8 cellular contexts compared by ENCODE assay signal in the genomic region with DNA sequence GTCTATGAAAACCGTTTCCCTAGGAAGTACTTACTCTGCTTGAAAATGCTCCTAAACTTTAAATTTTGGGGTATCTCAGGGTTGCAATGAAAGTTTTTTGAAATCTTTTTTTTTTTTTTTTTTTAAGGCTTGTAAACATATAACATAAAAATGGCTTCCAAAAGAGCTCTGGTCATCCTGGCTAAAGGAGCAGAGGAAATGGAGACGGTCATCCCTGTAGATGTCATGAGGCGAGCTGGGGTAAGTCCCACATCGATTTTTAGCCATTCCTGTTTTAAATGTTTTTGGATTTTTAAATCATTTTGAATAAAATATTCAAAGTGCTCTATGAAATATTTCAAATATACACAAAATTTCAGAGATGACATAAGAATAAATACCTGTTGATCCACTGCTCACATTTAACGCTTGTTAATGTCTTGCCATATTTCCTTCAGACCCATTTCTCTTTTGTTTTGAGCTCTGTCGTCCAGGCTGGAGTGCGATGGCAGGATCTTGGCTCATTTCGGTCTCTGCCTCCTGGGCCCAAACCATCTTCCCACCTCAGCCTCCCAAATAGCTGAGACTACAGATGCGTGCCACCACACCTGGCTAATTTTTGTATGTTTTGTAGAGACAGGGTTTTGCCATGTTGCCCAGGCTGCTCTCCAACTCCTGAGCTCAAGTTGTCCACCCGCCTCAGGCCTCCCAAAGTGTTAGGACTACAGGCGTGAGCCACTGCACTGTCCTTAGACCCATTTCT. TPM values are rescaled to one million over a fixed set of nuclear protein-coding genes. Genes with fewer than 3 reads are reported as not detected.
DNase-seq lines count a peak whose midpoint lies in the region; ATAC-seq, FAIRE-seq and TF ChIP-seq lines count a peak whose summit lies in the region.

No MANE protein-coding gene starts in this region.

- H2BK15ac ChIP-seq in H1 (ENCODE audit: low read length) = no peak overlapping the region

- H3K4me3 ChIP-seq in PC-3 (ENCODE audit: low read length) = peak overlapping the region; percentile 91
- H3K4me3 ChIP-seq in H1 (ENCODE audit: extremely low read depth in 1 of 4, insufficient read depth in 2 of 4, low read depth in 3 of 4, low read length in 4 of 4) = peak overlapping the region; percentile 82 to 92 (median 86); a peak in 7 of 8 replicates
- no peak overlapping the region for H3K4me3 ChIP-seq in trophoblast cell (ENCODE audit: low read depth, low read length)

- H4K12ac ChIP-seq in trophoblast cell (ENCODE audit: low read depth, low read length) = no peak overlapping the region

- H2AFZ ChIP-seq in PC-3 (ENCODE audit: low read length) = no peak overlapping the region
- no peak overlapping the region for H2AFZ ChIP-seq in H1 (ENCODE audit: low read length)
- no peak overlapping the region for H2AFZ ChIP-seq in trophoblast cell (ENCODE audit: insufficient read depth, low read length, poor library complexity)

- ATAC-seq in PC-3 (no peak), HG03378 (IDR thresholded peaks at IDR 0.05; ENCODE audit: unreplicated experiment) (no peak)

- no TSS peak for BruUV-seq in PC-3 (replicated peaks; lab: Mats Ljungman, UMichigan)

- H2BK20ac ChIP-seq in H1 (ENCODE audit: low read length) = no peak overlapping the region

- no peaks in the 10 kb centered on the region for H3K9me3 ChIP-seq in ES-I3 (ENCODE audit: control insufficient read depth, insufficient read depth, low read length)
- H3K9me3 ChIP-seq in PC-3 (ENCODE audit: low read length) = no peaks in the 10 kb centered on the region
- H3K9me3 ChIP-seq in H1 (ENCODE audit: insufficient read depth in 2 of 2, low read depth in 1 of 2, low read length in 1 of 2) = no peaks in the 10 kb centered on the region
- H3K9me3 ChIP-seq in trophoblast cell (ENCODE audit: insufficient read depth, low read depth, low read length) = no peaks in the 10 kb centered on the region

- CTCF ChIA-PET in PC-3 (lab: Charles Lee) = no interaction called here
- CTCF ChIA-PET in H1 (lab: Charles Lee; ENCODE audit: partially characterized antibody) = interaction anchor here (0.9 to 6.6 kb wide), 2 partner anchors 13 to 59 kb away, joined by 3 to 38 read pairs; no protein-coding TSS in a partner anchor

- H3K14ac ChIP-seq in H1 (ENCODE audit: insufficient read length) = no peak overlapping the region
- no peak overlapping the region for H3K14ac ChIP-seq in trophoblast cell (ENCODE audit: low read length)

- TF ChIP-seq CTCF in PC-3 (conservative IDR thresholded peaks at IDR 0.05; ENCODE audit: low read depth, low read length) (no peak), H1 (IDR thresholded peaks at IDR 0.05; ENCODE audit: control extremely low read depth in 1 of 3, insufficient read depth in 1 of 3, low read depth in 1 of 3, low read length in 3 of 3) (no peak)

- TF ChIP-seq RAD21 in H1 (IDR thresholded peaks at IDR 0.05 in 1 of 2, conservative IDR thresholded peaks at IDR 0.05 in 1 of 2; ENCODE audit: low read depth in 2 of 2, low read length in 2 of 2) = no peak

- H4K20me1 ChIP-seq in PC-3 (ENCODE audit: low read length) (peaks cover 6% of the 10 kb centered on the region; the same call in 1 of the 2 replicates), H1 (replicated peaks in 1 of 2; ENCODE audit: control insufficient read depth in 1 of 2, insufficient read depth in 2 of 2, low read length in 2 of 2) (peaks cover 2 to 4% of the 10 kb centered on the region in 2 experiments)

- H2BK12ac ChIP-seq in H1 (ENCODE audit: low read depth, low read length) (no peak overlapping the region), trophoblast cell (ENCODE audit: low read length) (no peak overlapping the region)

- no peak for TF ChIP-seq POLR2A in H1 (IDR thresholded peaks at IDR 0.05; ENCODE audit: control extremely low read depth in 1 of 2, low read depth in 2 of 2, low read length in 2 of 2)

- intact Hi-C loops in PC-3 (cut with micrococcal nuclease) = loop anchor here (10.0 kb wide), 1 partner anchor 298 kb away; no protein-coding TSS in a partner anchor

- H3K23ac ChIP-seq in H1 (ENCODE audit: insufficient read length) (no peak overlapping the region), trophoblast cell (ENCODE audit: low read length) (no peak overlapping the region)

- H3K9me2 ChIP-seq in PC-3 (replicated peaks; ENCODE audit: low read length) = no peaks in the 10 kb centered on the region

- H3K56ac ChIP-seq in H1 (replicated peaks; ENCODE audit: insufficient read length, low read depth, low read length) = no peak overlapping the region

- H3K9ac ChIP-seq in ES-I3 (ENCODE audit: low read depth, low read length) (peak overlapping the region; percentile 76), PC-3 (ENCODE audit: low read length) (peak overlapping the region; percentile 97), H1 (replicated peaks in 1 of 4; ENCODE audit: extremely low read depth in 1 of 4, low read depth in 3 of 4, low read length in 3 of 4) (no peak overlapping the region), trophoblast cell (ENCODE audit: low read length) (no peak overlapping the region)

- FAIRE-seq in H1 (lab: Jason Lieb, UNC) = no peak

- H3K79me1 ChIP-seq in H1 (ENCODE audit: low read depth, low read length) (peaks cover 2% of the 10 kb centered on the region; the same call in 1 of the 2 replicates), trophoblast cell (ENCODE audit: low read length) (peaks cover 7% of the 10 kb centered on the region)

- H3K4me1 ChIP-seq in ES-I3 (ENCODE audit: insufficient read depth, low read length) (no peaks in the 10 kb centered on the region), PC-3 (ENCODE audit: insufficient read depth, low read length) (peaks cover 13% of the 10 kb centered on the region), H1 (replicated peaks in 1 of 4; ENCODE audit: control insufficient read depth in 3 of 4, insufficient read depth in 4 of 4, low read length in 3 of 4) (peaks cover 0 to 2% (median 0%) of the 10 kb centered on the region in 4 experiments; a peak in 1 of 7 replicates), trophoblast cell (ENCODE audit: control insufficient read depth in 1 of 2, insufficient read depth in 2 of 2, low read length in 2 of 2) (no peaks in the 10 kb centered on the region)

- H4K8ac ChIP-seq in H1 (ENCODE audit: extremely low read depth, insufficient read depth, low read length) (peak overlapping the region; percentile 36; the same call in 1 of the 2 replicates), trophoblast cell (ENCODE audit: low read depth, low read length) (no peak overlapping the region)

- POLR2A ChIA-PET in PC-3 (lab: Charles Lee; ENCODE audit: unreplicated experiment) (no interaction called here), H1 (lab: Charles Lee; ENCODE audit: partially characterized antibody) (interaction anchor here (0.6 to 2.0 kb wide), 6 partner anchors 12 to 240 kb away, joined by 3 to 7 read pairs (median 4); no protein-coding TSS in a partner anchor)

- H3K4ac ChIP-seq in H1 (replicated peaks; ENCODE audit: insufficient read length, low read depth, low read length) (no peak overlapping the region), trophoblast cell (ENCODE audit: low read depth, low read length) (peak overlapping the region; percentile 35)

- H4K91ac ChIP-seq in H1 (replicated peaks; ENCODE audit: insufficient read length, low read length) = no peak overlapping the region
- H4K91ac ChIP-seq in trophoblast cell (ENCODE audit: low read depth, low read length) = no peak overlapping the region

- no peaks in the 10 kb centered on the region for H3F3A ChIP-seq in PC-3 (ENCODE audit: low read length, unreplicated experiment)

- TF ChIP-seq EP300 in H1 (IDR thresholded peaks at IDR 0.05; ENCODE audit: borderline replicate concordance in 1 of 2, low read depth in 2 of 2, low read length in 2 of 2) = no peak

- H3K27ac ChIP-seq in PC-3 (ENCODE audit: low read length) = peak overlapping the region; percentile 57; the same call in 1 of the 2 replicates
- no peak overlapping the region for H3K27ac ChIP-seq in H1 (ENCODE audit: low read depth, low read length)
- no peak overlapping the region for H3K27ac ChIP-seq in trophoblast cell (ENCODE audit: low read depth, low read length)

- 91% methylated on average over 11 of the region's 11 CpGs; no CpG with 5 or more reads in 1 of the 2 experiments for WGBS in H1 (ENCODE audit: extremely low coverage in 1 of 2, insufficient coverage in 1 of 2, insufficient read length in 1 of 2, insufficient replicate concordance in 2 of 2, low coverage in 1 of 2, low lambda C conversion rate in 2 of 2, missing lambda C conversion rate in 1 of 2), 2 experiments
- no CpG with 5 or more reads among the region's 11 CpGs for WGBS in trophoblast cell (ENCODE audit: extremely low coverage, insufficient coverage, insufficient read length)

- H3K23me2 ChIP-seq in H1 (ENCODE audit: low read depth, low read length) = no peaks in the 10 kb centered on the region

- peaks cover 72% of the 10 kb centered on the region for H3K79me2 ChIP-seq in PC-3 (ENCODE audit: low read length)
- peaks cover 0 to 53% of the 10 kb centered on the region in 2 experiments; a peak in 2 of 4 replicates for H3K79me2 ChIP-seq in H1 (ENCODE audit: control insufficient read depth in 1 of 2, insufficient read depth in 2 of 2, low read length in 2 of 2)
- H3K79me2 ChIP-seq in trophoblast cell (ENCODE audit: control insufficient read depth, insufficient read depth, low read length, poor library complexity) = peaks cover 6% of the 10 kb centered on the region

- H2BK120ac ChIP-seq in H1 (replicated peaks; ENCODE audit: low read depth, low read length) (no peak overlapping the region), trophoblast cell (ENCODE audit: insufficient read depth, low read length, poor library complexity) (no peak overlapping the region)

- H3K18ac ChIP-seq in H1 (ENCODE audit: extremely low read depth, low read length) (no peak overlapping the region), trophoblast cell (ENCODE audit: low read length) (no peak overlapping the region)

- peaks cover 31% of the 10 kb centered on the region for H3K36me3 ChIP-seq in ES-I3 (ENCODE audit: insufficient read depth, low read length)
- peaks cover 34% of the 10 kb centered on the region for H3K36me3 ChIP-seq in PC-3 (ENCODE audit: low read depth, low read length)
- H3K36me3 ChIP-seq in H1 (ENCODE audit: control insufficient read depth in 2 of 4, insufficient read depth in 4 of 4, low read length in 3 of 4) = peaks cover 11 to 37% (median 31%) of the 10 kb centered on the region in 4 experiments
- H3K36me3 ChIP-seq in trophoblast cell (ENCODE audit: control insufficient read depth in 1 of 2, insufficient read depth in 2 of 2, low read length in 2 of 2) = peaks cover 21 to 36% of the 10 kb centered on the region in 2 experiments

- H3K4me2 ChIP-seq in PC-3 (ENCODE audit: low read length) (peak overlapping the region; percentile 96), H1 (ENCODE audit: insufficient read depth in 1 of 2, low read depth in 2 of 2, low read length in 2 of 2) (peak overlapping the region; percentile 49 to 59), trophoblast cell (ENCODE audit: low read length) (no peak overlapping the region)

- DNase-seq in PC-3 = no peak
- DNase-seq in H1 (ENCODE audit: low read depth in 1 of 2, low spot score in 2 of 2) = no peak
- DNase-seq in trophoblast cell = no peak
- DNase-seq in COR-L47 (lab: John Stamatoyannopoulos, UW) = no peak
- no peak for DNase-seq in activated effector memory CD4-positive, alpha-beta T cell treated with anti-CD3 and anti-CD28 coated beads, Interleukin-2, amount 50 U/mL, for 16 hours
- no peak for DNase-seq in activated CD4-positive, CD25-positive, alpha-beta regulatory T cell treated with anti-CD3 and anti-CD28 coated beads, Interleukin-2, amount 50 U/mL, for 72 hours

- no peak overlapping the region for H4K5ac ChIP-seq in H1 (ENCODE audit: insufficient read length, low read depth, low read length)

- H2AK5ac ChIP-seq in H1 (ENCODE audit: low read depth, low read length) = no peak overlapping the region
- no peak overlapping the region for H2AK5ac ChIP-seq in trophoblast cell (ENCODE audit: low read length)

- H3K27me3 ChIP-seq in PC-3 (ENCODE audit: low read length) = no peaks in the 10 kb centered on the region
- no peaks in the 10 kb centered on the region for H3K27me3 ChIP-seq in H1 (replicated peaks in 1 of 4; ENCODE audit: control insufficient read depth in 3 of 4, extremely low read depth in 1 of 4, insufficient read depth in 3 of 4, low read length in 3 of 4)
- no peaks in the 10 kb centered on the region for H3K27me3 ChIP-seq in trophoblast cell (ENCODE audit: insufficient read depth, low read length)

- H2BK5ac ChIP-seq in H1 (ENCODE audit: low read depth, low read length) = no peak overlapping the region
- no peak overlapping the region for H2BK5ac ChIP-seq in trophoblast cell (ENCODE audit: low read depth, low read length, poor library complexity)

RNA-seq across cellular contexts. Expression of a gene that starts 1.3 kb away (rescaled TPM):
- 316 and 333 TPM in 2 replicates for total RNA-seq in PC-3 (2014; rRNA removed)
- 377 and 383 TPM in 2 replicates for total RNA-seq in H1 (2021; fragmentation: NEBNext Ultra II Directional; extraction: Animal tissue kit (Norgen Biotek cat#: 25700))
- 146 and 206 TPM in 2 replicates for polyA plus RNA-seq in H1 (2011; rRNA removed)
- 309 TPM for polyA plus RNA-seq in H1 (2011; cell fraction: cytosol; rRNA removed)
- 64.1 TPM for polyA plus RNA-seq in H1 (2011; cell fraction: nucleus; rRNA removed)
- polyA plus RNA-seq in H1 (2012, experiment 1 of 2) = 445 to 532 TPM (median 477 TPM) in 4 replicates
- polyA plus RNA-seq in H1 (2012, experiment 2 of 2) = 132 TPM
- polyA plus RNA-seq in H1 (2013, experiment 1 of 2) = 265 TPM
- 265 TPM for polyA plus RNA-seq in H1 (2013, experiment 2 of 2)
- polyA minus RNA-seq in H1 (2011; rRNA and poly(A)+ RNA removed) = 67.8 and 86.5 TPM in 2 replicates
- polyA minus RNA-seq in H1 (2011; cell fraction: cytosol; rRNA and poly(A)+ RNA removed) = 67.4 TPM
- polyA minus RNA-seq in H1 (2011; cell fraction: nucleus; rRNA and poly(A)+ RNA removed) = 45.1 TPM
- 191 and 200 TPM in 2 replicates for polyA plus RNA-seq in trophoblast cell (2013)

RNA-seq across cellular contexts. Expression of a gene that starts 22.2 kb away (rescaled TPM):
- 0.04 and 0.06 TPM in 2 replicates for total RNA-seq in PC-3 (2014; rRNA removed)
- not detected in 2 replicates for total RNA-seq in H1 (2021; fragmentation: NEBNext Ultra II Directional; extraction: Animal tissue kit (Norgen Biotek cat#: 25700))
- not detected in 2 replicates for polyA plus RNA-seq in H1 (2011; rRNA removed)
- polyA plus RNA-seq in H1 (2011; cell fraction: cytosol; rRNA removed) = not detected
- not detected for polyA plus RNA-seq in H1 (2011; cell fraction: nucleus; rRNA removed)
- polyA plus RNA-seq in H1 (2012, experiment 1 of 2) = 0.03 TPM in 1 of 4 replicates, not detected in the others
- not detected for polyA plus RNA-seq in H1 (2012, experiment 2 of 2)
- polyA plus RNA-seq in H1 (2013, experiment 1 of 2) = not detected
- polyA plus RNA-seq in H1 (2013, experiment 2 of 2) = 0.02 TPM
- polyA minus RNA-seq in H1 (2011; rRNA and poly(A)+ RNA removed) = not detected in 2 replicates
- not detected for polyA minus RNA-seq in H1 (2011; cell fraction: cytosol; rRNA and poly(A)+ RNA removed)
- polyA minus RNA-seq in H1 (2011; cell fraction: nucleus; rRNA and poly(A)+ RNA removed) = not detected
- 0.04 and 0.10 TPM in 2 replicates for polyA plus RNA-seq in trophoblast cell (2013)

Comparison
In these comparisons a context has a peak if more than half of its experiments do, and no peak if none do; other contexts are left out.
1. H3K9ac ChIP-seq: peak in ES-I3 (single experiment) and PC-3 (single experiment); none in H1 (0 of 4) and trophoblast cell (single experiment).